9 cellular contexts compared by ENCODE assay signal in the genomic region with DNA sequence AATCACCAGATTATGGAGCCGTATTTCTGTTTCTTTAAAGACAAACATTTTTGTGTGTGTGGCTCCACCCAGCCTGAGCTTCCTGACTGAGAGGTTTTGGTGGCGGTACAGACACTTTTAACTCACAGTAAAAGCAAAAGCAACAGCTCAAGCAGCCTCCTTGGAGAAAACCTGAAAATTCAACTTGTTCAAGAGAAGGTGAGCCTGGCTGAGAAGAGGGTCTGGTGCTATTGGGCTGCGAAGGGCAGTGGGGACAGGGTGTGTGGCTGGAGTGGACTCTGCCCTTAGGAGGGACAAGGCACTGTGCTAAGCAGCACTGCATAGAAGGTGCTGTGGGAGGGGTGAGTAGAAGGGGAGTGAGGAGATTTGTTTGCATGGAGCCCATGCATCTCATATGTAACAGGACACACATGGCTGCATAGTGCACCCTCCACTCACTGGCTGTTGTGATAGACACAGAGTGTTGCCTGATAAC. TPM values are rescaled to one million over a fixed set of nuclear protein-coding genes. Genes with fewer than 3 reads are reported as not detected.
DNase-seq lines count a peak whose midpoint lies in the region; TF ChIP-seq lines count a peak whose summit lies in the region.
"Had no signal": no experiment of that assay in that cellular context is flagged by ENCODE, and none has a peak within 500 bp of the region (broad histone marks: within the 10 kb centered on the region; RNA-seq: fewer than 3 reads in every experiment).

A gene (plus strand): TSS at position 125 of the 475 bp plus-strand sequence. CDS start 5,103 bp downstream, outside the sequence.

- TF ChIP-seq CTCF in chondrocyte (IDR thresholded peaks at IDR 0.05), result no peak

- no peaks in the 10 kb centered on the region for H3K36me3 Mint-ChIP-seq in chondrocyte (ENCODE audit: low read depth)

- H3K4me1 Mint-ChIP-seq in chondrocyte (ENCODE audit: low read depth), result no peaks in the 10 kb centered on the region

- DNase-seq in activated T-cell treated with anti-CD3 and anti-CD28 coated beads for 1 hour (ENCODE audit: low read depth) (peak; percentile 44), activated T-cell treated with anti-CD3 and anti-CD28 coated beads for 4 hours (no peak), iPS-NIHi11 (ENCODE audit: low spot score) (no peak), chondrocyte (ENCODE audit: low spot score) (no peak), NCI-H524 treated with DMSO at 0.1 percent for 48 hours (lab: John Stamatoyannopoulos, UW) (no peak)
- peak; percentile 58 for DNase-seq in activated CD4-positive, alpha-beta T cell treated with anti-CD3 and anti-CD28 coated beads for 4 hours
- peak; percentile 49 to 59 for DNase-seq in stimulated activated CD4-positive, alpha-beta T cell treated with anti-CD3 and anti-CD28 coated beads, Interleukin-2, amount 100 ng/mL, for 24 hours

- H3K27me3 Mint-ChIP-seq in chondrocyte (ENCODE audit: low read depth), result peaks cover 5% of the 10 kb centered on the region

- WGBS in esophagus, 2 donors, result 35 to 39% methylated on average over 3 of the region's 3 CpGs

- H3K4me1 ChIP-seq in esophagus (ENCODE audit: control insufficient read depth in 2 of 2, insufficient read depth in 2 of 2, low read length in 1 of 2), result no peaks in the 10 kb centered on the region

- H3K9me3 ChIP-seq in esophagus (ENCODE audit: control insufficient read depth in 2 of 2, insufficient read depth in 1 of 2, low read depth in 1 of 2, low read length in 1 of 2), result no peaks in the 10 kb centered on the region

- no peak within 1 kb of the TSS for H3K4me3 Mint-ChIP-seq in chondrocyte (ENCODE audit: unreplicated experiment)

- H3K9me3 Mint-ChIP-seq in chondrocyte (ENCODE audit: low read depth), result peaks cover 4% of the 10 kb centered on the region

- peak within 1 kb of the TSS; percentile 47 to 65 for H3K27ac ChIP-seq in esophagus (ENCODE audit: low read depth in 2 of 2, low read length in 1 of 2)

- H3K4me3 ChIP-seq in esophagus (ENCODE audit: low read depth in 1 of 2, low read length in 2 of 2), result peak within 1 kb of the TSS; percentile 40 to 45

- no peaks in the 10 kb centered on the region for H3K27me3 ChIP-seq in esophagus (ENCODE audit: control insufficient read depth in 1 of 2, insufficient read depth in 2 of 2, low read length in 2 of 2)

- H3K27ac Mint-ChIP-seq in chondrocyte (ENCODE audit: unreplicated experiment), result no peak within 1 kb of the TSS

- no peaks in the 10 kb centered on the region for H3K36me3 ChIP-seq in esophagus (ENCODE audit: control insufficient read depth in 2 of 2, insufficient read depth in 2 of 2, low read length in 1 of 2)

RNA-seq across cellular contexts. Expression of the gene that starts here (rescaled TPM):
- polyA plus RNA-seq in esophagus, result 10 to 100 TPM in 1 of 2 donors, 1 to 10 TPM in 1; 8.0 to 10.1 TPM
- total RNA-seq in chondrocyte, result not detected in 3 replicates
- total RNA-seq: myocyte had no signal

Comparison
In these comparisons a context has a peak if more than half of its experiments do, and no peak if none do; other contexts are left out.
1. DNase-seq: peak in activated T-cell treated with anti-CD3 and anti-CD28 coated beads for 1 hour (single experiment), activated CD4-positive, alpha-beta T cell treated with anti-CD3 and anti-CD28 coated beads for 4 hours (2 of 2) and stimulated activated CD4-positive, alpha-beta T cell treated with anti-CD3 and anti-CD28 coated beads, Interleukin-2, amount 100 ng/mL, for 24 hours (2 of 2); none in activated T-cell treated with anti-CD3 and anti-CD28 coated beads for 4 hours (single experiment), iPS-NIHi11 (single experiment), chondrocyte (single experiment) and NCI-H524 treated with DMSO at 0.1 percent for 48 hours (single experiment).